25 cellular contexts compared by ENCODE assay signal in genomic region chr7:196778-197321, GRCh38. TPM values are rescaled to one million over a fixed set of nuclear protein-coding genes. Genes with fewer than 3 reads are reported as not detected.
DNase-seq lines count a peak whose midpoint lies in the region; ATAC-seq and TF ChIP-seq lines count a peak whose summit lies in the region.
"Had no signal": no experiment of that assay in that cellular context is flagged by ENCODE, and none has a peak within 500 bp of the region (broad histone marks: within the 10 kb centered on the region; RNA-seq: fewer than 3 reads in every experiment).

No MANE protein-coding gene starts in this region.

- DNase-seq in RPMI7951 (ENCODE audit: low read depth) (peak; percentile 36), choroid plexus epithelial cell (ENCODE audit: low read depth) (no peak), right lobe of liver (no peak), GOT3 (lab: John Stamatoyannopoulos, UW) (no peak), T-helper 9 cell (no peak), left colon (no peak)
- DNase-seq: activated CD4-positive, alpha-beta memory T cell treated with anti-CD3 and anti-CD28 coated beads, Interleukin-2, amount 10 ng/mL, durations not matched to agents 7 days and 5 days; activated CD4-positive, alpha-beta T cell treated with anti-CD3 and anti-CD28 coated beads for 1 hour; activated CD8-positive, alpha-beta memory T cell treated with anti-CD3 and anti-CD28 coated beads, Interleukin-2, amount 50 U/mL, for 48 hours; anterior cingulate cortex; CD8-positive, alpha-beta T cell; central memory CD4-positive, alpha-beta T cell; DMS 273 treated with DMSO at 0.1 percent for 48 hours; endodermal cell; HFFc6; mucosa of descending colon; NCI-H2029 treated with DMSO at 0.1 percent for 48 hours; NCI-H748 treated with DMSO at 0.1 percent for 48 hours; stimulated activated CD4-positive, alpha-beta T cell treated with anti-CD3 and anti-CD28 coated beads, Interleukin-4, amount 100 ng/mL, for 24 hours; T-cell; upper lobe of right lung had no signal

- TF ChIP-seq CTCF in choroid plexus epithelial cell (conservative IDR thresholded peaks at IDR 0.05; ENCODE audit: low read depth, low read length) (no peak), right lobe of liver (IDR thresholded peaks at IDR 0.05) (no peak)

- 36% methylated on average over 3 of the region's 13 CpGs for WGBS in right lobe of liver (ENCODE audit: insufficient coverage, low coverage, low lambda C conversion rate, missing lambda C conversion rate)

- no peaks in the 10 kb centered on the region for H3K9me3 ChIP-seq in right lobe of liver
- H3K9me3 ChIP-seq: mucosa of descending colon, upper lobe of right lung had no signal

- H3K27ac ChIP-seq in right lobe of liver = peak overlapping the region in 2 of 3 donors; percentile 85 to 87
- H3K27ac ChIP-seq: SJSA1, upper lobe of right lung had no signal

- ATAC-seq in right lobe of liver (no peak), HG03565 (IDR thresholded peaks at IDR 0.05; ENCODE audit: unreplicated experiment) (no peak), left colon (no peak)
- ATAC-seq: CD8-positive, alpha-beta T cell; mucosa of descending colon; sciatic nerve; stimulated activated effector memory CD8-positive, alpha-beta T cell treated with anti-CD3 and anti-CD28 coated beads, Interleukin-12 subunit alpha, Interleukin-12 subunit beta, amount 100 ng/mL, for 72 hours; T-cell; upper lobe of right lung had no signal

- intact Hi-C loops in right lobe of liver (cut with DNase I) = no loop called here
- intact Hi-C loops in left colon (cut with DNase I, micrococcal nuclease) = no loop called here

- H3K4me1 ChIP-seq in right lobe of liver = peaks cover 0 to 54% (median 21%) of the 10 kb centered on the region in 4 donors

- TF ChIP-seq POLR2A in right lobe of liver (IDR thresholded peaks at IDR 0.05) = no peak

- H3K36me3 ChIP-seq in right lobe of liver = peaks cover 0 to 65% (median 21%) of the 10 kb centered on the region in 4 donors
- H3K36me3 ChIP-seq: SJSA1 had no signal

- no peaks in the 10 kb centered on the region for H3K27me3 ChIP-seq in right lobe of liver
- H3K27me3 ChIP-seq: upper lobe of right lung had no signal

- H3K4me3 ChIP-seq in choroid plexus epithelial cell (ENCODE audit: low read depth, low read length) (peak overlapping the region; percentile 83), right lobe of liver (peak overlapping the region in 2 of 3 donors; percentile 24 to 66)
- H3K4me3 ChIP-seq: mucosa of descending colon, SJSA1, upper lobe of right lung had no signal

RNA-seq across cellular contexts. Expression of gene FAM20C, which starts 4.5 kb away (rescaled TPM):
- total RNA-seq in RPMI7951 (2014; rRNA removed; shearing (Covaris generic)) = 256 and 312 TPM in 2 replicates
- total RNA-seq in right lobe of liver (10 to 100 TPM; 32.1 to 73.8 (median 57.3) TPM), left colon (10 to 100 TPM; 11.3 to 16.9 TPM)
